8 cellular contexts compared by ENCODE assay signal in the genomic region with DNA sequence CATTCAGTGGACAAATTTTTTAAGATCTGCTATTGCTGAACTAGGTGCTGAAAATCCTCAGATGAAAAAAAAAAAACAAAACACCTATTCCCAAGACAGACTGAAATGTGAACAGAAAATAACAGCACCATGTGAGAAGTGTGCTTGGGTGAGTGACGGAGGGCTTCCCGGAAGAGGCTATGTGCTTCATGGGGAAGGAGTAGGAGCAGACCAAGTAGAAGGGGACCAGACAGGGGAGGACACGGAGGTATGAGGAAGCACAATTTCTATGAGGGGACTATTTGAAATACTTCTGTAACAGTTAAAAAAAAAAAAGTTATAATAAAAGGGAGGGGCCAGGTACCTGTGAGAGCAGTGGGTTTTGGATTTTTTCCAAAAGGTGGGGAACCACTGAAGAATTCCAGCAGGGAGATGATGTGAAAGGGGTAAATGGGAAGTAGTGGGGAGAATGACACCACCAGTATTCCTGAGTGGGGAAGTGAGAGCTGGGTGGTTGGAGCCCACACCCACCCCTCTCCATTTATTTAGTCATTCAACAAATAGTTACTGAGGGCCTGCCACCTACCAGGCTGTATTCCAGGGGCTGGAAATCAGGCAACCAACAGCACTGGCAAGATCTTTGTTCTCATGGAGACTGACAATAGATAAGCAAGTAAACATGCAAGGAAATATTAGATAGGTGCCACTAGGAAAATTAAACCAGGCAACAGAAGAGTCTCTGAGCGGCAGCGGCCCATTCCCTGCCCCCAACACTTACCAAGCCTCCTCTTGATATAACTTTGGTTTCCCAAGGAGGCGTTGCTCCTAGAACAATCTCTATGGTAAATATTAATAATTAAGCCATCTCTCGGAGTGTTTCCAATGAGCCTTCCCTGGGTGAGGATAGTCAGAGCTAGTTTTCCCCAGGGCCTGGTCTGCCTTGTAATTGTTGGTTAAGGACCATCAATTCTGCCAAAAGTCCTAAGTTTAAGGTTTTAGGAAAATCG. TPM values are rescaled to one million over a fixed set of nuclear protein-coding genes. Genes with fewer than 3 reads are reported as not detected.
DNase-seq lines count a peak whose midpoint lies in the region; ATAC-seq and TF ChIP-seq lines count a peak whose summit lies in the region.

No MANE protein-coding gene starts in this region.

- H4K20me1 ChIP-seq in DOHH2 (ENCODE audit: control insufficient read depth, insufficient read depth, low read depth, low read length), result no peaks in the 10 kb centered on the region

- DNase-seq in SJSA1 (ENCODE audit: low read depth in 1 of 2, low spot score in 2 of 2) (no peak), fibroblast of pulmonary artery (ENCODE audit: low read depth) (no peak), renal cortical epithelial cell (ENCODE audit: low read depth) (peak; percentile 84), SW 1271 (lab: John Stamatoyannopoulos, UW) (no peak), SIG-M5 treated with dmso at 0.1 percent for 504 hours (lab: John Stamatoyannopoulos, UW; ENCODE audit: unreplicated experiment) (no peak), H4 (ENCODE audit: low spot score) (no peak)

- H3K27ac ChIP-seq in DOHH2 (ENCODE audit: low read depth, low read length) (peak overlapping the region; percentile 84), SJSA1 (peak overlapping the region; percentile 97)

- H3K27me3 ChIP-seq in DOHH2 (ENCODE audit: control insufficient read depth, low read length) (no peaks in the 10 kb centered on the region; the same call in 1 of the 2 replicates), SJSA1 (replicated peaks) (no peaks in the 10 kb centered on the region)

- H3K36me3 ChIP-seq in DOHH2 (ENCODE audit: control insufficient read depth, low read length) (peaks cover 4% of the 10 kb centered on the region; the same call in 1 of the 2 replicates), SJSA1 (peaks cover 10% of the 10 kb centered on the region)

- H3K9me3 ChIP-seq in DOHH2 (ENCODE audit: control insufficient read depth, insufficient read depth, low read length) (no peaks in the 10 kb centered on the region), SJSA1 (replicated peaks) (no peaks in the 10 kb centered on the region)

- H3K4me3 ChIP-seq in DOHH2 (ENCODE audit: low read length) (peak overlapping the region; percentile 88), SJSA1 (no peak overlapping the region), fibroblast of pulmonary artery (replicated peaks; ENCODE audit: low read depth, low read length) (peak overlapping the region; percentile 32)

- peaks cover 80% of the 10 kb centered on the region for H3K4me1 ChIP-seq in DOHH2 (ENCODE audit: control insufficient read depth, low read length)
- peaks cover 61% of the 10 kb centered on the region for H3K4me1 ChIP-seq in SJSA1 (replicated peaks)

- H3K4me2 ChIP-seq in DOHH2 (ENCODE audit: low read length), result peak overlapping the region; percentile 98

- peaks cover 25% of the 10 kb centered on the region for H3K79me2 ChIP-seq in DOHH2 (ENCODE audit: control insufficient read depth, low read length)

- no peak for ATAC-seq in HG02840 (IDR thresholded peaks at IDR 0.05; ENCODE audit: low FRiP score, unreplicated experiment)

- TF ChIP-seq CTCF in DOHH2 (IDR thresholded peaks at IDR 0.05; ENCODE audit: low read depth, low read length, poor library complexity, severe bottlenecking) (no peak), fibroblast of pulmonary artery (IDR thresholded peaks at IDR 0.05; ENCODE audit: low read length, missing control alignments) (no peak)

- no peaks in the 10 kb centered on the region for H3K9me2 ChIP-seq in DOHH2 (replicated peaks; ENCODE audit: control insufficient read depth, low read length)

- H3F3A ChIP-seq in DOHH2 (ENCODE audit: control insufficient read depth, insufficient read depth), result peaks cover 17% of the 10 kb centered on the region

RNA-seq across cellular contexts. Expression of a gene that starts 3.8 kb away (rescaled TPM):
- 28.0 and 28.5 TPM in 2 replicates for total RNA-seq in SJSA1 (2014; rRNA removed; shearing (Covaris generic))
- 37.2 and 60.7 TPM in 2 replicates for total RNA-seq in renal cortical epithelial cell
- total RNA-seq in H4 (2014; rRNA removed; shearing (Covaris generic)), result 31.0 and 48.3 TPM in 2 replicates
